ENCODE assay signal across 8 cellular contexts in the genomic region with DNA sequence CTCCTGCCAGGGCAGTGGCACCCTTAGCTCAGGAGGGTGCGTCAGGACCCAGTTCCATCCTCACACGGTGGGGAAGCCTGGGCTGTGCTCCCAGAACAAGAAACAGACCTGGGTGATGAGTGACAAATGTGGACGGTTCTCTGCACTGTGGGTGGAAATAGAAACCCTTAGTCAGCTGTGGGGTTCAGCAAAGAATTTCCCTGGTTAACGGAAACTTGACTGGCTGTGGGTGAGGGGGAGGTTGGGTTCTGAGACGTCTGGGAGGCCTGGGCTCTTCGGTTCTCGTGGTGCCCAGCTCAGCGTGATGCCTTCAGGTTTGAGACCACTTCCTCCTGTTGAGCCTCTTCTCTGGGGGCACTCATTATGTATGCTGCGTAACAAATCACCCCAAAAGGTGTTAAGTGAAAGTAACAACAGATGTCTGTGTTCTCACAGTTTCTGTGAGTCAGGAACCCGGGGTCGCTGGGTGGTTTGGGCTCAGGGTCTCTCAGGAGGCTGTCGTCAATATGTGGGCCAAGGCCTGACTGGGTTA. TPM values are rescaled to one million over a fixed set of nuclear protein-coding genes. Genes with fewer than 3 reads are reported as not detected.
DNase-seq lines count a peak whose midpoint lies in the region; ATAC-seq and TF ChIP-seq lines count a peak whose summit lies in the region.

No MANE protein-coding gene starts in this region.

- POLR2A ChIA-PET in GM10248 (lab: Yijun Ruan, JAX): interaction anchor here (0.7 to 1.5 kb wide), 4 partner anchors 10 to 64 kb away, joined by 3 read pairs; no protein-coding TSS in a partner anchor
- POLR2A ChIA-PET in activated naive CD8-positive, alpha-beta T cell treated with anti-CD3 and anti-CD28 coated beads, Interleukin-2, amount 10 ng/mL, durations not matched to agents 7 days and 5 days (lab: Charles Lee): interaction anchor here (0.8 to 5.1 kb wide), 6 partner anchors 14 to 89 kb away, joined by 3 to 38 read pairs (median 8); partner anchors contain the start of genes DHX35 and PPP1R16B

- peak overlapping the region; percentile 99 for H3K27ac ChIP-seq in SU-DHL-6 (ENCODE audit: low read depth, low read length)
- H3K27ac ChIP-seq in ovary: no peak overlapping the region

- peak; percentile 79 for DNase-seq in GM10248 (ENCODE audit: extremely low spot score)
- peak; percentile 62 for DNase-seq in activated naive CD8-positive, alpha-beta T cell treated with anti-CD3 and anti-CD28 coated beads, Interleukin-2, amount 10 ng/mL, durations not matched to agents 7 days and 5 days
- peak; percentile 82 to 85 for DNase-seq in stimulated activated CD8-positive, alpha-beta memory T cell treated with anti-CD3 and anti-CD28 coated beads, Interleukin-15, amount 100 ng/mL, for 48 hours (ENCODE audit: low read depth in 2 of 2)
- DNase-seq in NCI-H2171 treated with DMSO at 0.1 percent for 48 hours (lab: John Stamatoyannopoulos, UW): no peak
- DNase-seq in NCI-H1930 (lab: John Stamatoyannopoulos, UW): no peak
- no peak for DNase-seq in ovary

- H3K27me3 Mint-ChIP-seq in activated naive CD8-positive, alpha-beta T cell treated with anti-CD3 and anti-CD28 coated beads, Interleukin-2, amount 10 ng/mL, durations not matched to agents 7 days and 5 days: no peaks in the 10 kb centered on the region

- H3K9ac ChIP-seq in SU-DHL-6 (ENCODE audit: low read length): peak overlapping the region; percentile 63

- intact Hi-C loops in ovary (cut with DNase I): no loop called here

- TF ChIP-seq EP300 in ovary (IDR thresholded peaks at IDR 0.05): no peak

- H3K9me3 ChIP-seq in SU-DHL-6 (ENCODE audit: insufficient read depth, low read length) (no peaks in the 10 kb centered on the region), ovary (no peaks in the 10 kb centered on the region)

- CTCF ChIA-PET in GM10248 (lab: Yijun Ruan, JAX): interaction anchor here (0.8 to 7.8 kb wide), 8 partner anchors 11 to 142 kb away, joined by 3 to 76 read pairs (median 4); no protein-coding TSS in a partner anchor

- WGBS in ovary, 3 donors: 73 to 82% (median 76%) methylated on average over 12 of the region's 12 CpGs

- peaks cover 16% of the 10 kb centered on the region for H3K36me3 Mint-ChIP-seq in activated naive CD8-positive, alpha-beta T cell treated with anti-CD3 and anti-CD28 coated beads, Interleukin-2, amount 10 ng/mL, durations not matched to agents 7 days and 5 days

- H3K4me1 ChIP-seq in ovary (ENCODE audit: insufficient read depth): no peaks in the 10 kb centered on the region

- peak overlapping the region; percentile 76 for H3K4me3 Mint-ChIP-seq in activated naive CD8-positive, alpha-beta T cell treated with anti-CD3 and anti-CD28 coated beads, Interleukin-2, amount 10 ng/mL, durations not matched to agents 7 days and 5 days

- peak overlapping the region; percentile 64 for H3K4me2 ChIP-seq in SU-DHL-6 (ENCODE audit: low read depth, low read length, poor library complexity, severe bottlenecking)

- peaks cover 55% of the 10 kb centered on the region for H3K79me2 ChIP-seq in SU-DHL-6 (ENCODE audit: insufficient read depth, low read length)

- H4K20me1 ChIP-seq in SU-DHL-6 (ENCODE audit: low read depth, low read length): no peaks in the 10 kb centered on the region

- H3K9me2 ChIP-seq in SU-DHL-6 (replicated peaks; ENCODE audit: insufficient read depth, low read length): no peaks in the 10 kb centered on the region

- no peak overlapping the region for H2AFZ ChIP-seq in SU-DHL-6 (ENCODE audit: low read depth, low read length, severe bottlenecking)

- no peaks in the 10 kb centered on the region for H3K9me3 Mint-ChIP-seq in activated naive CD8-positive, alpha-beta T cell treated with anti-CD3 and anti-CD28 coated beads, Interleukin-2, amount 10 ng/mL, durations not matched to agents 7 days and 5 days

- H3K27ac Mint-ChIP-seq in activated naive CD8-positive, alpha-beta T cell treated with anti-CD3 and anti-CD28 coated beads, Interleukin-2, amount 10 ng/mL, durations not matched to agents 7 days and 5 days: peak overlapping the region; percentile 87

- H3K36me3 ChIP-seq in SU-DHL-6 (ENCODE audit: low read length): no peaks in the 10 kb centered on the region
- H3K36me3 ChIP-seq in ovary: no peaks in the 10 kb centered on the region

- peak; percentile 49 for ATAC-seq in HG02571 (IDR thresholded peaks at IDR 0.05; ENCODE audit: unreplicated experiment)
- peak; percentile 71 for ATAC-seq in activated naive CD8-positive, alpha-beta T cell treated with anti-CD3 and anti-CD28 coated beads, Interleukin-2, amount 10 ng/mL, durations not matched to agents 7 days and 5 days (ENCODE audit: low read depth)

- H3K27me3 ChIP-seq in SU-DHL-6 (ENCODE audit: low read length) (no peaks in the 10 kb centered on the region), ovary (no peaks in the 10 kb centered on the region)

- TF ChIP-seq CTCF in GM10248 (IDR thresholded peaks at IDR 0.05; ENCODE audit: control extremely low read depth, extremely low read depth, low read depth, missing control alignments): no peak
- no peak for TF ChIP-seq CTCF in SU-DHL-6 (IDR thresholded peaks at IDR 0.05; ENCODE audit: insufficient read depth, low read length, poor library complexity, severe bottlenecking)
- TF ChIP-seq CTCF in ovary (IDR thresholded peaks at IDR 0.05): no peak

- peaks cover 70% of the 10 kb centered on the region for H3F3A ChIP-seq in SU-DHL-6 (ENCODE audit: insufficient read depth)

- peaks cover 70% of the 10 kb centered on the region for H3K4me1 Mint-ChIP-seq in activated naive CD8-positive, alpha-beta T cell treated with anti-CD3 and anti-CD28 coated beads, Interleukin-2, amount 10 ng/mL, durations not matched to agents 7 days and 5 days

- no peak for TF ChIP-seq POLR2A in ovary (IDR thresholded peaks at IDR 0.05)

- H3K4me3 ChIP-seq in SU-DHL-6 (ENCODE audit: insufficient read depth, low read length, poor library complexity, severe bottlenecking): peak overlapping the region; percentile 16
- H3K4me3 ChIP-seq in ovary: no peak overlapping the region

RNA-seq across cellular contexts. Expression of gene FAM83D, which starts 53.1 kb away (rescaled TPM):
- 10 to 100 TPM; 14.4 to 15.4 TPM for total RNA-seq in activated naive CD8-positive, alpha-beta T cell treated with anti-CD3 and anti-CD28 coated beads, Interleukin-2, amount 10 ng/mL, durations not matched to agents 7 days and 5 days
- under 1 TPM in 6 of 7 donors, not detected in 1; 0.18 to 0.80 (median 0.56) TPM for total RNA-seq in ovary
- polyA plus RNA-seq in ovary: 1 to 10 TPM in 1 of 2 donors, under 1 TPM in 1; 0.52 to 2.5 TPM

Comparison
In these comparisons a context has a peak if more than half of its experiments do, and no peak if none do; other contexts are left out.
1. DNase-seq: peak in GM10248 (single experiment), activated naive CD8-positive, alpha-beta T cell treated with anti-CD3 and anti-CD28 coated beads, Interleukin-2, amount 10 ng/mL, durations not matched to agents 7 days and 5 days (single experiment) and stimulated activated CD8-positive, alpha-beta memory T cell treated with anti-CD3 and anti-CD28 coated beads, Interleukin-15, amount 100 ng/mL, for 48 hours (2 of 2); none in NCI-H2171 treated with DMSO at 0.1 percent for 48 hours (single experiment), NCI-H1930 (0 of 2) and ovary (0 of 5).
2. RNA of gene FAM83D, which starts 53.1 kb away (total RNA-seq): 14.4 to 15.4 TPM in activated naive CD8-positive, alpha-beta T cell treated with anti-CD3 and anti-CD28 coated beads, Interleukin-2, amount 10 ng/mL, durations not matched to agents 7 days and 5 days; 0.18 to 0.80 TPM in ovary; every median in the first group is over 4 times any median in the second.